ENCODE assay signal across 8 cellular contexts in the genomic region with DNA sequence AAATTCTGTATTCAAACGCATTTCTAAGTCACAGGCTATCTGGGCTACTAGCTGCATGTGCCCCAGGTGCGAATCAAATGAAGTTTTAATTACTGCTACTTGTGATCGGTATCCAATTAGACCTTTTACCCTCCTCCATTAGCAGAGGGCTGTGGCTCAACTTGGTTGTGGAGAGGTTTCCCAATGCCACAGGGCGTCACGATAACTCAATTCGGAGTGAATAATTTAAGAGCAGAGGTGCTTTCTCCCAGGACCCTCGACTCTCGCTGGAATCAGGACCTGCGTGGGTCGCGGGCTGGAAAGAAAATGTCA. TPM values are rescaled to one million over a fixed set of nuclear protein-coding genes. Genes with fewer than 3 reads are reported as not detected.
DNase-seq lines count a peak whose midpoint lies in the region; ATAC-seq, FAIRE-seq and TF ChIP-seq lines count a peak whose summit lies in the region.

No MANE protein-coding gene starts in this region.

- no peak overlapping the region for H4K5ac ChIP-seq in H1 (ENCODE audit: insufficient read length, low read depth, low read length)

- peaks cover 0 to 6% (median 5%) of the 10 kb centered on the region in 4 experiments; a peak in 5 of 7 replicates for H3K4me1 ChIP-seq in H1 (replicated peaks in 1 of 4; ENCODE audit: control insufficient read depth in 3 of 4, insufficient read depth in 4 of 4, low read length in 3 of 4)

- no peak overlapping the region for H2BK120ac ChIP-seq in H1 (replicated peaks; ENCODE audit: low read depth, low read length)

- no peak for TF ChIP-seq EP300 in H1 (IDR thresholded peaks at IDR 0.05; ENCODE audit: borderline replicate concordance in 1 of 2, low read depth in 2 of 2, low read length in 2 of 2)

- peak overlapping the region; percentile 72 to 99 for H3K4me2 ChIP-seq in H1 (ENCODE audit: insufficient read depth in 1 of 2, low read depth in 2 of 2, low read length in 2 of 2)

- peaks cover 4% of the 10 kb centered on the region; the same call in 1 of the 2 replicates for H3K23me2 ChIP-seq in H1 (ENCODE audit: low read depth, low read length)

- no peak overlapping the region for H3K27ac ChIP-seq in H1 (ENCODE audit: low read depth, low read length)

- ATAC-seq in GM18870 (IDR thresholded peaks at IDR 0.05; ENCODE audit: unreplicated experiment) = peak; percentile 27
- ATAC-seq in HG02571 (IDR thresholded peaks at IDR 0.05; ENCODE audit: unreplicated experiment) = peak; percentile 12
- no peak for ATAC-seq in GM19467 (IDR thresholded peaks at IDR 0.05; ENCODE audit: unreplicated experiment)

- 4% methylated on average over 11 of the region's 11 CpGs; no CpG with 5 or more reads in 1 of the 2 experiments for WGBS in H1 (ENCODE audit: extremely low coverage in 1 of 2, insufficient coverage in 1 of 2, insufficient read length in 1 of 2, insufficient replicate concordance in 2 of 2, low coverage in 1 of 2, low lambda C conversion rate in 2 of 2, missing lambda C conversion rate in 1 of 2), 2 experiments

- no peak for TF ChIP-seq POLR2A in H1 (IDR thresholded peaks at IDR 0.05; ENCODE audit: control extremely low read depth in 1 of 2, low read depth in 2 of 2, low read length in 2 of 2)

- peak overlapping the region; percentile 93 for H3K4me3 Mint-ChIP-seq in nephron progenitor cell

- H2BK5ac ChIP-seq in H1 (ENCODE audit: low read depth, low read length) = peak overlapping the region; percentile 94; the same call in 1 of the 2 replicates

- TF ChIP-seq CTCF in H1 (IDR thresholded peaks at IDR 0.05; ENCODE audit: control extremely low read depth in 1 of 3, insufficient read depth in 1 of 3, low read depth in 1 of 3, low read length in 3 of 3) (no peak), nephron progenitor cell (IDR thresholded peaks at IDR 0.05) (no peak)

- no peak overlapping the region; the same call in 1 of the 2 replicates for H2BK12ac ChIP-seq in H1 (ENCODE audit: low read depth, low read length)

- DNase-seq in NCI-H82 (lab: John Stamatoyannopoulos, UW) (peak; percentile 86), H1 (ENCODE audit: low read depth in 1 of 2, low spot score in 2 of 2) (no peak), nephron progenitor cell (no peak), glomerular visceral epithelial cell (ENCODE audit: extremely low spot score) (no peak), RCC 7860 (ENCODE audit: low spot score) (no peak)

- no peak overlapping the region; the same call in 1 of the 2 replicates for H3K18ac ChIP-seq in H1 (ENCODE audit: extremely low read depth, low read length)

- H3K4ac ChIP-seq in H1 (replicated peaks; ENCODE audit: insufficient read length, low read depth, low read length) = no peak overlapping the region

- TF ChIP-seq RAD21 in H1 (IDR thresholded peaks at IDR 0.05 in 1 of 2, conservative IDR thresholded peaks at IDR 0.05 in 1 of 2; ENCODE audit: low read depth in 2 of 2, low read length in 2 of 2) = no peak

- no peak overlapping the region for H2BK20ac ChIP-seq in H1 (ENCODE audit: low read length)

- H3K36me3 Mint-ChIP-seq in nephron progenitor cell (ENCODE audit: low read depth) = peaks cover 18% of the 10 kb centered on the region

- H3K36me3 ChIP-seq in H1 (ENCODE audit: control insufficient read depth in 2 of 4, insufficient read depth in 4 of 4, low read length in 3 of 4) = no peaks in the 10 kb centered on the region; a peak in 1 of 8 replicates

- H3K27me3 ChIP-seq in H1 (replicated peaks in 1 of 4; ENCODE audit: control insufficient read depth in 3 of 4, extremely low read depth in 1 of 4, insufficient read depth in 3 of 4, low read length in 3 of 4) = 0 out of 7 replicates have a peak, but pooled peaks cover 0 to 2% (median 1%) of the 10 kb centered on the region in 4 experiments

- H3K9ac ChIP-seq in H1 (replicated peaks in 1 of 4; ENCODE audit: extremely low read depth in 1 of 4, low read depth in 3 of 4, low read length in 3 of 4) = peak overlapping the region in 3 of 4 experiments; percentile 45 to 86 (median 84); a peak in 4 of 7 replicates

- H3K9me3 ChIP-seq in H1 (ENCODE audit: insufficient read depth in 2 of 2, low read depth in 1 of 2, low read length in 1 of 2) = no peaks in the 10 kb centered on the region

- peak overlapping the region; percentile 48 to 85 (median 78) for H3K4me3 ChIP-seq in H1 (ENCODE audit: extremely low read depth in 1 of 4, insufficient read depth in 2 of 4, low read depth in 3 of 4, low read length in 4 of 4)

- H3K56ac ChIP-seq in H1 (replicated peaks; ENCODE audit: insufficient read length, low read depth, low read length) = no peak overlapping the region

- peak overlapping the region; percentile 85; the same call in 1 of the 2 replicates for H4K8ac ChIP-seq in H1 (ENCODE audit: extremely low read depth, insufficient read depth, low read length)

- no peaks in the 10 kb centered on the region for H3K79me2 ChIP-seq in H1 (ENCODE audit: control insufficient read depth in 1 of 2, insufficient read depth in 2 of 2, low read length in 2 of 2)

- no peak overlapping the region for H3K14ac ChIP-seq in H1 (ENCODE audit: insufficient read length)

- no peak overlapping the region for H3K23ac ChIP-seq in H1 (ENCODE audit: insufficient read length)

- no peak overlapping the region for H3K27ac Mint-ChIP-seq in nephron progenitor cell

- no peak overlapping the region for H4K91ac ChIP-seq in H1 (replicated peaks; ENCODE audit: insufficient read length, low read length)

- H2AK5ac ChIP-seq in H1 (ENCODE audit: low read depth, low read length) = no peak overlapping the region

- H4K20me1 ChIP-seq in H1 (replicated peaks in 1 of 2; ENCODE audit: control insufficient read depth in 1 of 2, insufficient read depth in 2 of 2, low read length in 2 of 2) = peaks cover 0 to 2% of the 10 kb centered on the region in 2 experiments

- H2AFZ ChIP-seq in H1 (ENCODE audit: low read length) = peak overlapping the region; percentile 86

- H3K9me3 Mint-ChIP-seq in nephron progenitor cell = no peaks in the 10 kb centered on the region

- CTCF ChIA-PET in H1 (lab: Charles Lee; ENCODE audit: partially characterized antibody) = interaction anchor here (0.6 to 1.9 kb wide), 9 partner anchors 12 to 242 kb away, joined by 3 to 7 read pairs (median 4); no protein-coding TSS in a partner anchor

- H3K79me1 ChIP-seq in H1 (ENCODE audit: low read depth, low read length) = no peaks in the 10 kb centered on the region; the same call in 1 of the 2 replicates

- POLR2A ChIA-PET in H1 (lab: Charles Lee; ENCODE audit: partially characterized antibody) = interaction anchor here (0.7 to 1.7 kb wide), 5 partner anchors 8 to 118 kb away, joined by 3 to 8 read pairs (median 3); no protein-coding TSS in a partner anchor

- FAIRE-seq in H1 (lab: Jason Lieb, UNC) = no peak
- no peak for FAIRE-seq in RCC 7860 (lab: Jason Lieb, UNC)

- peaks cover 16% of the 10 kb centered on the region for H3K27me3 Mint-ChIP-seq in nephron progenitor cell (ENCODE audit: low read depth, poor library complexity)

- peaks cover 30% of the 10 kb centered on the region for H3K4me1 Mint-ChIP-seq in nephron progenitor cell

- 0 out of 2 replicates have a peak overlapping the region, but pooled peaks have one; percentile 40 for H2BK15ac ChIP-seq in H1 (ENCODE audit: low read length)

TF ChIP-seq in H1, 55 proteins besides CTCF, POLR2A, EP300 and RAD21:
- no peak for TF ChIP-seq EGR1 (IDR thresholded peaks at IDR 0.05; ENCODE audit: borderline replicate concordance, low read depth, low read length)
- TF ChIP-seq, protein P1, sequence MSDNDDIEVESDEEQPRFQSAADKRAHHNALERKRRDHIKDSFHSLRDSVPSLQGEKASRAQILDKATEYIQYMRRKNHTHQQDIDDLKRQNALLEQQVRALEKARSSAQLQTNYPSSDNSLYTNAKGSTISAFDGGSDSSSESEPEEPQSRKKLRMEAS (IDR thresholded peaks at IDR 0.05) = peak; percentile 64; the same call in 1 of the 2 replicates
- TF ChIP-seq BACH1 (IDR thresholded peaks at IDR 0.05; ENCODE audit: low read length) = 0 out of 2 replicates have a peak, but pooled peaks have one; percentile 18

RNA-seq across cellular contexts. Expression of a gene that starts 0.6 kb away (rescaled TPM):
- total RNA-seq in H1 (2021; fragmentation: NEBNext Ultra II Directional; extraction: Animal tissue kit (Norgen Biotek cat#: 25700)) = 7.9 and 8.0 TPM in 2 replicates
- 5.8 and 6.7 TPM in 2 replicates for polyA plus RNA-seq in H1 (2011; rRNA removed)
- polyA plus RNA-seq in H1 (2011; cell fraction: cytosol; rRNA removed) = 6.7 TPM
- polyA plus RNA-seq in H1 (2011; cell fraction: nucleus; rRNA removed) = 3.5 TPM
- polyA plus RNA-seq in H1 (2012, experiment 1 of 2) = 5.5 to 6.8 TPM (median 6.2 TPM) in 4 replicates
- polyA plus RNA-seq in H1 (2012, experiment 2 of 2) = 4.3 TPM
- 7.8 TPM for polyA plus RNA-seq in H1 (2013, experiment 1 of 2)
- polyA plus RNA-seq in H1 (2013, experiment 2 of 2) = 7.8 TPM
- 6.1 and 6.6 TPM in 2 replicates for polyA minus RNA-seq in H1 (2011; rRNA and poly(A)+ RNA removed)
- 5.6 TPM for polyA minus RNA-seq in H1 (2011; cell fraction: cytosol; rRNA and poly(A)+ RNA removed)
- polyA minus RNA-seq in H1 (2011; cell fraction: nucleus; rRNA and poly(A)+ RNA removed) = 7.7 TPM
